ENCODE assay signal across 30 cellular contexts in genomic region chr9:38639577-38639940, GRCh38. TPM values are rescaled to one million over a fixed set of nuclear protein-coding genes. Genes with fewer than 3 reads are reported as not detected.
"Had no signal": no experiment of that assay in that cellular context is flagged by ENCODE, and none has a peak within 500 bp of the region (broad histone marks: within the 10 kb centered on the region; RNA-seq: fewer than 3 reads in every experiment).

No MANE protein-coding gene starts in this region.

- ATAC-seq: esophagus mucosa; foreskin keratinocyte; gastroesophageal sphincter; heart right ventricle; left cardiac atrium; left lung; mucosa of descending colon; psoas muscle; right cardiac atrium; stimulated activated memory B cell treated with anti-CD40 and anti-IgM and Interleukin-4, amounts not matched to agents 10 μg/mL and 1 μg/mL and 100 μg/mL, for 72 hours; stimulated activated naive CD8-positive, alpha-beta T cell treated with anti-CD3 and anti-CD28 coated beads, Interleukin-15, Interleukin-2, amounts not matched to agents 100 U/mL and 50 U/mL, for 24 hours had no signal

- H3K4me2 ChIP-seq: neural progenitor cell had no signal

- H3K27me3 ChIP-seq: foreskin keratinocyte, neural progenitor cell, ovary, testis, upper lobe of left lung, vagina had no signal

- H3K4me1 ChIP-seq: foreskin keratinocyte, gastroesophageal sphincter, heart right ventricle, left lung, neural progenitor cell, psoas muscle, sigmoid colon, testis, tibial artery, upper lobe of left lung, vagina had no signal

- H3K27ac ChIP-seq: dorsolateral prefrontal cortex, foreskin keratinocyte, gastroesophageal sphincter, heart right ventricle, left lung, neural progenitor cell, ovary, psoas muscle, sigmoid colon, testis, tibial artery, upper lobe of left lung, vagina had no signal

- H2AFZ ChIP-seq: neural progenitor cell had no signal

- H3K4me3 ChIP-seq: dorsolateral prefrontal cortex, gastroesophageal sphincter, heart right ventricle, left lung, mucosa of descending colon, neural progenitor cell, ovary, psoas muscle, sigmoid colon, testis, tibial artery, upper lobe of left lung, vagina had no signal

- H3K9me3 ChIP-seq: gastroesophageal sphincter, heart right ventricle, left lung, mucosa of descending colon, ovary, psoas muscle, sigmoid colon, testis, tibial artery, upper lobe of left lung, vagina had no signal

- H3K36me3 ChIP-seq: gastroesophageal sphincter, heart right ventricle, left lung, neural progenitor cell, ovary, sigmoid colon, tibial artery, upper lobe of left lung, vagina had no signal

- DNase-seq: cortex of kidney; dorsolateral prefrontal cortex; effector CD4-positive, alpha-beta T cell; glutamatergic neuron; heart right ventricle; hippocampal formation; left cardiac atrium; left lung; mesenchymal stem cell; mucosa of descending colon; naive B cell; ovary; posterior cingulate gyrus; psoas muscle; right cardiac atrium; sigmoid colon; stimulated activated CD4-positive, alpha-beta T cell treated with anti-CD3 and anti-CD28 coated beads, Interleukin-4, amount 100 ng/mL, for 4 hours; stimulated activated naive CD8-positive, alpha-beta T cell treated with anti-CD3 and anti-CD28 coated beads, Interleukin-15, Interleukin-2, amounts not matched to agents 100 U/mL and 50 U/mL, for 24 hours; substantia nigra; testis; tibial artery; upper lobe of left lung had no signal

RNA-seq across cellular contexts. Expression of gene ANKRD18A, which starts 19.2 kb away (rescaled TPM):
- total RNA-seq: fibroblast of lung, lung microvascular endothelial cell had no signal
